ENCODE assay signal across 1 cellular context in the genomic region with DNA sequence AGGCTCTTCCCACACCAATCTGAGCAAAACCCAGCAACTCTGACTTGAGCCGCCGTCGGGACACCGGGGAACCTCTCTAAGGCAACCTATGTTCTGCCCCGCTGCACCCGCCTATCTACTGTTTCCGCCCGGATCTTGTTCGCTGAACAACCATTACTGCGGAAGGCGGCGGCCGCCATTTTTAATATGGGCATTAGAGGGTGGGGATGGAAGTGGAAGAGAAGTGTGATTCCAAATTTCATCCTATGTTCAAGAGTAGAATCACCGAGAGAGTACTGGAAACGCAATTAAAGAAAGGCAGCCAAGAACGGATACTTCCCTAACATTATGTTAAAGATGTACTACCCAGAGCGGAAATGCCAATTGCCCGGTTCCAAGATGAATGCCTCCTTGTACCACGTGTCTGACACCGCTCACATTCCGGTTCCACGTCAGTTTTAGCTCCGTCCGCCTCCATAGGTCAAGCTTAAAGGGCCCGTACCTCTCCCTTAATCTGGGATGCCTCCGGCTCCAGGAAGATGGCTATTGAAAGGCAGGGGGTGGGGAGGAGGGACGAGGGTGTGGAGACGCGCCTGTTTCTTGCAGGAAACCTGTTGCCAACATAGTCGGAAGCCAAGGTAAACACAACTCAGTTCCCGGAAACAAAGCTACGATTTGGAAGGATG.
TF ChIP-seq lines count a peak whose summit lies in the region.

Gene DPAGT1 (minus strand): TSS at position 95 of the 665 bp plus-strand sequence. CDS start 198 bp downstream, outside the sequence.

TF ChIP-seq in HEK293, 187 proteins besides CTCF, POLR2A, EP300 and RAD21 (continued from another document and continues in another):
- TF ChIP-seq, protein P1, sequence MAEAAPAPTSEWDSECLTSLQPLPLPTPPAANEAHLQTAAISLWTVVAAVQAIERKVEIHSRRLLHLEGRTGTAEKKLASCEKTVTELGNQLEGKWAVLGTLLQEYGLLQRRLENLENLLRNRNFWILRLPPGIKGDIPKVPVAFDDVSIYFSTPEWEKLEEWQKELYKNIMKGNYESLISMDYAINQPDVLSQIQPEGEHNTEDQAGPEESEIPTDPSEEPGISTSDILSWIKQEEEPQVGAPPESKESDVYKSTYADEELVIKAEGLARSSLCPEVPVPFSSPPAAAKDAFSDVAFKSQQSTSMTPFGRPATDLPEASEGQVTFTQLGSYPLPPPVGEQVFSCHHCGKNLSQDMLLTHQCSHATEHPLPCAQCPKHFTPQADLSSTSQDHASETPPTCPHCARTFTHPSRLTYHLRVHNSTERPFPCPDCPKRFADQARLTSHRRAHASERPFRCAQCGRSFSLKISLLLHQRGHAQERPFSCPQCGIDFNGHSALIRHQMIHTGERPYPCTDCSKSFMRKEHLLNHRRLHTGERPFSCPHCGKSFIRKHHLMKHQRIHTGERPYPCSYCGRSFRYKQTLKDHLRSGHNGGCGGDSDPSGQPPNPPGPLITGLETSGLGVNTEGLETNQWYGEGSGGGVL (tag by site-specific recombination; IDR thresholded peaks at IDR 0.05) = no peak
- no peak for TF ChIP-seq GLI2 (tag by site-specific recombination; IDR thresholded peaks at IDR 0.05; ENCODE audit: borderline replicate concordance, low read depth)
- TF ChIP-seq ZNF600 (tag by site-specific recombination; IDR thresholded peaks at IDR 0.05) = peak; percentile 76
- TF ChIP-seq ZNF777 (tag by site-specific recombination; IDR thresholded peaks at IDR 0.05; ENCODE audit: borderline replicate concordance) = no peak; the same call in 1 of the 2 replicates
- TF ChIP-seq ZNF114 (tag by site-specific recombination; IDR thresholded peaks at IDR 0.05) = no peak
- TF ChIP-seq ZNF140 (tag by site-specific recombination; IDR thresholded peaks at IDR 0.05) = no peak
- TF ChIP-seq, protein P2, sequence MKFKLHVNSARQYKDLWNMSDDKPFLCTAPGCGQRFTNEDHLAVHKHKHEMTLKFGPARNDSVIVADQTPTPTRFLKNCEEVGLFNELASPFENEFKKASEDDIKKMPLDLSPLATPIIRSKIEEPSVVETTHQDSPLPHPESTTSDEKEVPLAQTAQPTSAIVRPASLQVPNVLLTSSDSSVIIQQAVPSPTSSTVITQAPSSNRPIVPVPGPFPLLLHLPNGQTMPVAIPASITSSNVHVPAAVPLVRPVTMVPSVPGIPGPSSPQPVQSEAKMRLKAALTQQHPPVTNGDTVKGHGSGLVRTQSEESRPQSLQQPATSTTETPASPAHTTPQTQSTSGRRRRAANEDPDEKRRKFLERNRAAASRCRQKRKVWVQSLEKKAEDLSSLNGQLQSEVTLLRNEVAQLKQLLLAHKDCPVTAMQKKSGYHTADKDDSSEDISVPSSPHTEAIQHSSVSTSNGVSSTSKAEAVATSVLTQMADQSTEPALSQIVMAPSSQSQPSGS (tag by site-specific recombination; IDR thresholded peaks at IDR 0.05; ENCODE audit: low read depth) = no peak
- no peak for TF ChIP-seq ZSCAN4 (tag by site-specific recombination; IDR thresholded peaks at IDR 0.05)
- peak; percentile 4; the same call in 1 of the 2 replicates for TF ChIP-seq ZSCAN30 (tag by site-specific recombination; IDR thresholded peaks at IDR 0.05)
- no peak; the same call in 1 of the 2 replicates for TF ChIP-seq ELK4 (IDR thresholded peaks at IDR 0.05; ENCODE audit: borderline replicate concordance, low read depth, low read length)
- TF ChIP-seq, protein P3, sequence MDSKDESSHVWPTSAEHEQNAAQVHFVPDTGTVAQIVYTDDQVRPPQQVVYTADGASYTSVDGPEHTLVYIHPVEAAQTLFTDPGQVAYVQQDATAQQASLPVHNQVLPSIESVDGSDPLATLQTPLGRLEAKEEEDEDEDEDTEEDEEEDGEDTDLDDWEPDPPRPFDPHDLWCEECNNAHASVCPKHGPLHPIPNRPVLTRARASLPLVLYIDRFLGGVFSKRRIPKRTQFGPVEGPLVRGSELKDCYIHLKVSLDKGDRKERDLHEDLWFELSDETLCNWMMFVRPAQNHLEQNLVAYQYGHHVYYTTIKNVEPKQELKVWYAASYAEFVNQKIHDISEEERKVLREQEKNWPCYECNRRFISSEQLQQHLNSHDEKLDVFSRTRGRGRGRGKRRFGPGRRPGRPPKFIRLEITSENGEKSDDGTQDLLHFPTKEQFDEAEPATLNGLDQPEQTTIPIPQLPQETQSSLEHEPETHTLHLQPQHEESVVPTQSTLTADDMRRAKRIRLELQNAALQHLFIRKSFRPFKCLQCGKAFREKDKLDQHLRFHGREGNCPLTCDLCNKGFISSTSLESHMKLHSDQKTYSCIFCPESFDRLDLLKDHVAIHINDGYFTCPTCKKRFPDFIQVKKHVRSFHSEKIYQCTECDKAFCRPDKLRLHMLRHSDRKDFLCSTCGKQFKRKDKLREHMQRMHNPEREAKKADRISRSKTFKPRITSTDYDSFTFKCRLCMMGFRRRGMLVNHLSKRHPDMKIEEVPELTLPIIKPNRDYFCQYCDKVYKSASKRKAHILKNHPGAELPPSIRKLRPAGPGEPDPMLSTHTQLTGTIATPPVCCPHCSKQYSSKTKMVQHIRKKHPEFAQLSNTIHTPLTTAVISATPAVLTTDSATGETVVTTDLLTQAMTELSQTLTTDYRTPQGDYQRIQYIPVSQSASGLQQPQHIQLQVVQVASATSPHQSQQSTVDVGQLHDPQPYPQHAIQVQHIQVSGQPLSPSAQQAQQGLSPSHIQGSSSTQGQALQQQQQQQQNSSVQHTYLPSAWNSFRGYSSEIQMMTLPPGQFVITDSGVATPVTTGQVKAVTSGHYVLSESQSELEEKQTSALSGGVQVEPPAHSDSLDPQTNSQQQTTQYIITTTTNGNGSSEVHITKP (tag by site-specific recombination; IDR thresholded peaks at IDR 0.05) = peak; percentile 67; the same call in 1 of the 2 replicates
- TF ChIP-seq ZNF132 (tag by site-specific recombination; IDR thresholded peaks at IDR 0.05; ENCODE audit: borderline replicate concordance) = no peak
- peak; percentile 84 for TF ChIP-seq ZBTB17 (tag by site-specific recombination; IDR thresholded peaks at IDR 0.05)
- TF ChIP-seq BCL11B (tag by site-specific recombination; IDR thresholded peaks at IDR 0.05; ENCODE audit: low read depth) = no peak
- no peak for TF ChIP-seq ZNF266 (tag by site-specific recombination; IDR thresholded peaks at IDR 0.05; ENCODE audit: low read depth)
- TF ChIP-seq ZNF48 (tag by site-specific recombination; IDR thresholded peaks at IDR 0.05) = no peak
- peak; percentile 64; the same call in 1 of the 2 replicates for TF ChIP-seq INSM2 (tag by site-specific recombination; IDR thresholded peaks at IDR 0.05)
- TF ChIP-seq ZNF302 (tag by site-specific recombination; IDR thresholded peaks at IDR 0.05; ENCODE audit: low read depth) = no peak
- TF ChIP-seq ZNF24 (tag by site-specific recombination; IDR thresholded peaks at IDR 0.05) = no peak
- no peak for TF ChIP-seq ZFP69B (tag by site-specific recombination; IDR thresholded peaks at IDR 0.05)
- no peak for TF ChIP-seq ZNF23 (tag by site-specific recombination; IDR thresholded peaks at IDR 0.05; ENCODE audit: borderline replicate concordance)
- peak; percentile 99 for TF ChIP-seq SCRT2 (tag by site-specific recombination; IDR thresholded peaks at IDR 0.05)
- TF ChIP-seq KLF10 (tag by site-specific recombination; IDR thresholded peaks at IDR 0.05) = peak; percentile 69
- no peak for TF ChIP-seq ZNF221 (tag by site-specific recombination; IDR thresholded peaks at IDR 0.05; ENCODE audit: borderline replicate concordance)
- TF ChIP-seq ZNF626 (tag by site-specific recombination; IDR thresholded peaks at IDR 0.05) = no peak
- TF ChIP-seq ZNF184 (tag by site-specific recombination; IDR thresholded peaks at IDR 0.05) = no peak
- TF ChIP-seq ZNF37A (tag by site-specific recombination; IDR thresholded peaks at IDR 0.05) = no peak
- TF ChIP-seq, protein P4, sequence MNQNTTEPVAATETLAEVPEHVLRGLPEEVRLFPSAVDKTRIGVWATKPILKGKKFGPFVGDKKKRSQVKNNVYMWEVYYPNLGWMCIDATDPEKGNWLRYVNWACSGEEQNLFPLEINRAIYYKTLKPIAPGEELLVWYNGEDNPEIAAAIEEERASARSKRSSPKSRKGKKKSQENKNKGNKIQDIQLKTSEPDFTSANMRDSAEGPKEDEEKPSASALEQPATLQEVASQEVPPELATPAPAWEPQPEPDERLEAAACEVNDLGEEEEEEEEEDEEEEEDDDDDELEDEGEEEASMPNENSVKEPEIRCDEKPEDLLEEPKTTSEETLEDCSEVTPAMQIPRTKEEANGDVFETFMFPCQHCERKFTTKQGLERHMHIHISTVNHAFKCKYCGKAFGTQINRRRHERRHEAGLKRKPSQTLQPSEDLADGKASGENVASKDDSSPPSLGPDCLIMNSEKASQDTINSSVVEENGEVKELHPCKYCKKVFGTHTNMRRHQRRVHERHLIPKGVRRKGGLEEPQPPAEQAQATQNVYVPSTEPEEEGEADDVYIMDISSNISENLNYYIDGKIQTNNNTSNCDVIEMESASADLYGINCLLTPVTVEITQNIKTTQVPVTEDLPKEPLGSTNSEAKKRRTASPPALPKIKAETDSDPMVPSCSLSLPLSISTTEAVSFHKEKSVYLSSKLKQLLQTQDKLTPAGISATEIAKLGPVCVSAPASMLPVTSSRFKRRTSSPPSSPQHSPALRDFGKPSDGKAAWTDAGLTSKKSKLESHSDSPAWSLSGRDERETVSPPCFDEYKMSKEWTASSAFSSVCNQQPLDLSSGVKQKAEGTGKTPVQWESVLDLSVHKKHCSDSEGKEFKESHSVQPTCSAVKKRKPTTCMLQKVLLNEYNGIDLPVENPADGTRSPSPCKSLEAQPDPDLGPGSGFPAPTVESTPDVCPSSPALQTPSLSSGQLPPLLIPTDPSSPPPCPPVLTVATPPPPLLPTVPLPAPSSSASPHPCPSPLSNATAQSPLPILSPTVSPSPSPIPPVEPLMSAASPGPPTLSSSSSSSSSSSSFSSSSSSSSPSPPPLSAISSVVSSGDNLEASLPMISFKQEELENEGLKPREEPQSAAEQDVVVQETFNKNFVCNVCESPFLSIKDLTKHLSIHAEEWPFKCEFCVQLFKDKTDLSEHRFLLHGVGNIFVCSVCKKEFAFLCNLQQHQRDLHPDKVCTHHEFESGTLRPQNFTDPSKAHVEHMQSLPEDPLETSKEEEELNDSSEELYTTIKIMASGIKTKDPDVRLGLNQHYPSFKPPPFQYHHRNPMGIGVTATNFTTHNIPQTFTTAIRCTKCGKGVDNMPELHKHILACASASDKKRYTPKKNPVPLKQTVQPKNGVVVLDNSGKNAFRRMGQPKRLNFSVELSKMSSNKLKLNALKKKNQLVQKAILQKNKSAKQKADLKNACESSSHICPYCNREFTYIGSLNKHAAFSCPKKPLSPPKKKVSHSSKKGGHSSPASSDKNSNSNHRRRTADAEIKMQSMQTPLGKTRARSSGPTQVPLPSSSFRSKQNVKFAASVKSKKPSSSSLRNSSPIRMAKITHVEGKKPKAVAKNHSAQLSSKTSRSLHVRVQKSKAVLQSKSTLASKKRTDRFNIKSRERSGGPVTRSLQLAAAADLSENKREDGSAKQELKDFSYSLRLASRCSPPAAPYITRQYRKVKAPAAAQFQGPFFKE (tag by site-specific recombination; IDR thresholded peaks at IDR 0.05; ENCODE audit: borderline replicate concordance) = no peak
- TF ChIP-seq ZNF148 (tag by site-specific recombination; IDR thresholded peaks at IDR 0.05; ENCODE audit: borderline replicate concordance) = no peak
- no peak for TF ChIP-seq ZNF239 (tag by site-specific recombination; IDR thresholded peaks at IDR 0.05)
- TF ChIP-seq, protein P5, sequence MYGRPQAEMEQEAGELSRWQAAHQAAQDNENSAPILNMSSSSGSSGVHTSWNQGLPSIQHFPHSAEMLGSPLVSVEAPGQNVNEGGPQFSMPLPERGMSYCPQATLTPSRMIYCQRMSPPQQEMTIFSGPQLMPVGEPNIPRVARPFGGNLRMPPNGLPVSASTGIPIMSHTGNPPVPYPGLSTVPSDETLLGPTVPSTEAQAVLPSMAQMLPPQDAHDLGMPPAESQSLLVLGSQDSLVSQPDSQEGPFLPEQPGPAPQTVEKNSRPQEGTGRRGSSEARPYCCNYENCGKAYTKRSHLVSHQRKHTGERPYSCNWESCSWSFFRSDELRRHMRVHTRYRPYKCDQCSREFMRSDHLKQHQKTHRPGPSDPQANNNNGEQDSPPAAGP (tag by site-specific recombination; IDR thresholded peaks at IDR 0.05) = peak; percentile 31; the same call in 1 of the 2 replicates
- TF ChIP-seq ZNF157 (tag by site-specific recombination; IDR thresholded peaks at IDR 0.05) = no peak
